26 cellular contexts compared by ENCODE assay signal in the genomic region with DNA sequence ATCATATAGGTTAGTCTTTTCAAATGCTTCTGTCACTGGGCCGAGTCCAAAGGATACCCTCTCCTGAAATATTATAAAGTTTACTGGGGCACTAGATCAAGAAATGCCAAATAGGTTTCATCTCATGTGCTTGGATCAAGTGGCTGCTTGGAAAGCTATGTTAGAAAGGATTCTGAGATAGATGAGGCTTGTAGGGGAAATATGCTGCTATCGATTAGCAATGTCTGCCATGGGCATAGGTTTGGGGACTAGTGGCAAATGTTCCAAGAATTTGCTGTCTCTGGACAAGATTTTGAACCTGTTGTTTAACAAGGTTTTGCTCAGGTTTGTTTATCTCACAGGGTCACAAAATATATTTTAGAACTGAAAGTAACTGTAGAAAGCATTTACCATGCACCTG.
"Had no signal": no experiment of that assay in that cellular context is flagged by ENCODE, and none has a peak within 500 bp of the region (broad histone marks: within the 10 kb centered on the region; RNA-seq: fewer than 3 reads in every experiment).

No MANE protein-coding gene starts in this region.

- H3K27me3 ChIP-seq: stomach, suprapubic skin, testis, thyroid gland, tibial nerve, transverse colon, upper lobe of left lung, upper lobe of right lung, uterus, vagina had no signal

- H3K27ac ChIP-seq: stomach, suprapubic skin, testis, thoracic aorta, thyroid gland, tibial artery, tibial nerve, transverse colon, upper lobe of left lung, upper lobe of right lung, uterus, vagina had no signal

- ATAC-seq: stimulated activated effector memory CD8-positive, alpha-beta T cell treated with anti-CD3 and anti-CD28 coated beads, Interleukin-12 subunit alpha, Interleukin-12 subunit beta, amount 100 ng/mL, for 72 hours; stimulated activated memory B cell treated with anti-CD40 and anti-IgM and Interleukin-4, amounts not matched to agents 10 μg/mL and 1 μg/mL and 100 μg/mL, for 72 hours; stimulated activated naive B cell treated with anti-CD40 and anti-IgM and Interleukin-4, amounts not matched to agents 10 μg/mL and 1 μg/mL and 100 μg/mL, for 72 hours; stimulated activated naive CD8-positive, alpha-beta T cell treated with anti-CD3 and anti-CD28 coated beads, Interleukin-15, amount 100 ng/mL, for 72 hours; stimulated activated naive CD8-positive, alpha-beta T cell treated with anti-CD3 and anti-CD28 coated beads, Interleukin-15, Interleukin-2, amounts not matched to agents 100 U/mL and 50 U/mL, for 24 hours; upper lobe of right lung had no signal

- DNase-seq: stimulated activated CD4-positive, alpha-beta T cell treated with anti-CD3 and anti-CD28 coated beads, Interleukin-2, amount 100 ng/mL, for 48 hours; stimulated activated CD4-positive, alpha-beta T cell treated with anti-CD3 and anti-CD28 coated beads, Interleukin-4, amount 100 ng/mL, for 1 hour; stimulated activated CD4-positive, alpha-beta T cell treated with anti-CD3 and anti-CD28 coated beads, Interleukin-4, amount 100 ng/mL, for 24 hours; stimulated activated CD4-positive, alpha-beta T cell treated with anti-CD3 and anti-CD28 coated beads, Interleukin-4, amount 100 ng/mL, for 4 hours; stimulated activated CD8-positive, alpha-beta memory T cell treated with anti-CD3 and anti-CD28 coated beads, Interleukin-4, amount 100 ng/mL, for 48 hours; stimulated activated naive B cell treated with anti-CD40 and anti-IgM and Interleukin-4, amounts not matched to agents 10 μg/mL and 1 μg/mL and 100 μg/mL, for 72 hours; stimulated activated naive CD4-positive, alpha-beta T cell; stimulated activated naive CD4-positive, alpha-beta T cell treated with Interleukin-2 at 50 U/mL for 16 hours; stimulated activated naive CD8-positive, alpha-beta T cell treated with anti-CD3 and anti-CD28 coated beads, Interleukin-15, amount 100 ng/mL, for 72 hours; stimulated activated naive CD8-positive, alpha-beta T cell treated with anti-CD3 and anti-CD28 coated beads, Interleukin-15, Interleukin-2, amounts not matched to agents 100 U/mL and 50 U/mL, for 24 hours; stomach; substantia nigra; testis; thyroid gland; tibial artery; transverse colon; upper lobe of left lung; upper lobe of right lung; uterus had no signal

- H3K36me3 ChIP-seq: stomach, suprapubic skin, thoracic aorta, thyroid gland, tibial artery, tibial nerve, transverse colon, upper lobe of left lung, upper lobe of right lung, uterus, vagina had no signal

- FAIRE-seq: urothelium cell line had no signal

- H3K4me3 ChIP-seq: stomach, suprapubic skin, testis, thoracic aorta, thyroid gland, tibial artery, tibial nerve, transverse colon, upper lobe of left lung, upper lobe of right lung, uterus, vagina had no signal

- H3K4me1 ChIP-seq: stomach, suprapubic skin, thyroid gland, tibial artery, tibial nerve, transverse colon, upper lobe of left lung, upper lobe of right lung, uterus, vagina had no signal

- H3K9me3 ChIP-seq: stomach, suprapubic skin, testis, thoracic aorta, thyroid gland, tibial artery, tibial nerve, transverse colon, upper lobe of left lung, upper lobe of right lung, uterus, vagina had no signal
